ENCODE assay signal across 8 cellular contexts in genomic region chr6:159726918-159727716, GRCh38. TPM values are rescaled to one million over a fixed set of nuclear protein-coding genes. Genes with fewer than 3 reads are reported as not detected.
A peak's percentile ranks its signal among the peaks of the same experiment; 100 is the strongest.
DNase-seq lines count a peak whose midpoint lies in the region; ATAC-seq and TF ChIP-seq lines count a peak whose summit lies in the region.

Gene WTAP, plus strand, starts transcription at chr6:159727506. Its CDS starts 8,760 bp downstream, at chr6:159736266.

- peaks cover 34% of the 10 kb centered on the region for H3K36me3 Mint-ChIP-seq in activated B cell treated with CpG ODN at 0.5 μM for 24 hours (ENCODE audit: low read depth)

- intact Hi-C loops in activated B cell treated with CpG ODN at 0.5 μM for 24 hours (cut with micrococcal nuclease) = loop anchor here (1.0 to 5.0 kb wide), 7 partner anchors 34 to 684 kb away; partner anchors contain the start of genes ACAT2, SOD2 and TCP1
- intact Hi-C loops in spleen (cut with DNase I; ENCODE audit: low total_unique reads) = loop anchor here (5.0 kb wide), 2 partner anchors 35 kb away; partner anchors contain the start of genes ACAT2 and SOD2

- peak within 1 kb of the TSS; percentile 93 to 100 (median 100) for H3K27ac ChIP-seq in spleen

- ATAC-seq in GM19023 (IDR thresholded peaks at IDR 0.05; ENCODE audit: unreplicated experiment) (peak; percentile 74), HG03196 (IDR thresholded peaks at IDR 0.05; ENCODE audit: unreplicated experiment) (peak; percentile 78), activated B cell treated with CpG ODN at 0.5 μM for 24 hours (ENCODE audit: low read depth) (peak; percentile 83)

- peak within 1 kb of the TSS; percentile 93 for H3K4me3 Mint-ChIP-seq in activated B cell treated with CpG ODN at 0.5 μM for 24 hours

- peaks cover 33 to 78% (median 54%) of the 10 kb centered on the region in 6 donors for H3K4me1 ChIP-seq in spleen

- H3K9me3 Mint-ChIP-seq in activated B cell treated with CpG ODN at 0.5 μM for 24 hours = no peaks in the 10 kb centered on the region

- peak within 1 kb of the TSS; percentile 68 for H3K4me3 ChIP-seq in AG09309 (ENCODE audit: control insufficient read depth, low read depth, low read length)
- peak within 1 kb of the TSS; percentile 84 to 87 for H3K4me3 ChIP-seq in cardiac fibroblast (replicated peaks in 1 of 2; ENCODE audit: low read depth in 2 of 2, low read length in 2 of 2)
- peak within 1 kb of the TSS; percentile 60 to 94 (median 76) for H3K4me3 ChIP-seq in spleen

- no peaks in the 10 kb centered on the region for H3K27me3 Mint-ChIP-seq in activated B cell treated with CpG ODN at 0.5 μM for 24 hours

- peak within 1 kb of the TSS; percentile 99 for H3K27ac Mint-ChIP-seq in activated B cell treated with CpG ODN at 0.5 μM for 24 hours

- H3K36me3 ChIP-seq in spleen = peaks cover 0 to 10% (median 0%) of the 10 kb centered on the region in 6 donors

- peaks cover 50% of the 10 kb centered on the region for H3K4me1 Mint-ChIP-seq in activated B cell treated with CpG ODN at 0.5 μM for 24 hours

- POLR2A ChIA-PET in activated B cell treated with CpG ODN at 0.5 μM for 24 hours (lab: Charles Lee) = interaction anchor here (0.6 to 4.8 kb wide), 19 partner anchors 8 to 1015 kb away, joined by 3 to 102 read pairs (median 5); partner anchors contain the start of genes ACAT2, MRPL18, RSPH3 and SOD2

- peak; percentile 74 to 79 (median 74) for TF ChIP-seq POLR2A in spleen (IDR thresholded peaks at IDR 0.05)

- TF ChIP-seq CTCF in AG09309 (IDR thresholded peaks at IDR 0.05; ENCODE audit: control insufficient read depth, insufficient read depth, low read depth, low read length, missing control alignments) = no peak
- no peak for TF ChIP-seq CTCF in activated B cell treated with CpG ODN at 0.5 μM for 24 hours (IDR thresholded peaks at IDR 0.05)
- no peak for TF ChIP-seq CTCF in cardiac fibroblast (IDR thresholded peaks at IDR 0.05; ENCODE audit: low read depth, low read length)
- peak in 5 of 11 experiments; percentile 5 to 30 (median 19) for TF ChIP-seq CTCF in spleen (IDR thresholded peaks at IDR 0.05 in 8 of 11, conservative IDR thresholded peaks at IDR 0.05 in 3 of 11)

- H3K27me3 ChIP-seq in spleen (replicated peaks in 1 of 7) = no peaks in the 10 kb centered on the region

- peak; percentile 78 for DNase-seq in AG09309 (ENCODE audit: low read depth)
- peak; percentile 97 for DNase-seq in NCI-H226
- peak; percentile 93 for DNase-seq in activated B cell treated with CpG ODN at 0.5 μM for 24 hours
- DNase-seq in cardiac fibroblast (ENCODE audit: low read depth in 2 of 2) = peak; percentile 95 to 97
- DNase-seq in inferior parietal cortex (ENCODE audit: extremely low spot score) = peak; percentile 94
- peak; percentile 100 for DNase-seq in spleen

- CTCF ChIA-PET in activated B cell treated with CpG ODN at 0.5 μM for 24 hours (lab: Charles Lee) = interaction anchor here (1.3 to 1.4 kb wide), 2 partner anchors 36 to 63 kb away, joined by 4 to 5 read pairs; partner anchors contain the start of gene MRPL18

- WGBS in spleen, 5 donors = 0 to 1% (median 0%) methylated on average over 19 to 93 of the region's 93 CpGs

- peaks cover 0 to 7% (median 0%) of the 10 kb centered on the region in 8 donors for H3K9me3 ChIP-seq in spleen

RNA-seq across cellular contexts. Expression of gene WTAP, which starts in this region (rescaled TPM):
- total RNA-seq in activated B cell treated with CpG ODN at 0.5 μM for 24 hours (124 and 141 TPM in 2 replicates), spleen (100 to 1,000 TPM in 6 of 7 donors, 10 to 100 TPM in 1; 97.9 to 121 (median 115) TPM)
- 100 to 1,000 TPM in 1 of 3 donors, 10 to 100 TPM in 2; 71.6 to 149 (median 78.6) TPM for polyA plus RNA-seq in spleen

Comparison
In these comparisons a context has a peak if more than half of its experiments do, and no peak if none do; other contexts are left out.
1. Peak in every context shown above with its lines: DNase-seq, ATAC-seq, H3K4me3 ChIP-seq and H3K27ac ChIP-seq.